In the genomic region with DNA sequence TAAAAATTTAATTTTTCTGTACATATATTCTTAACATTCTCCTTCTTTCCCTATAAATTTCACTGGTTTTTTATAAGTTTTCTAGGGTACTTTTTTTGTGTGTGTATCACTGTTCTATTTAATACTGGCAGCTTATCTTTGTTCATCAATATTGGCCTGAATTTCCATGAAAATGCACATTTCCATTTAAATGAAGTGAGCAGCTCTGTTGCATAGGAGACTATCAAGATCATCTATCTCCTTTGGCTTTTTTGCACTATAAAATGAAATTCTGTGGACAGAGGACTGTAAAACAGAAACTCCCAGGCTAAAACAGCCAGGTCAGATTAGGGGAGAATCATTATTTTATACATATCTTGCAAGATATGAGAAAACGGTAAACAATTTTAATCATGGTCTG, we compare ENCODE assay signal across 9 cellular contexts.
"Had no signal": no experiment of that assay in that cellular context is flagged by ENCODE, and none has a peak within 500 bp of the region (broad histone marks: within the 10 kb centered on the region; RNA-seq: fewer than 3 reads in every experiment).

No MANE protein-coding gene starts in this region.

- H3K36me3 ChIP-seq: HAP-1 had no signal

- H3K9ac ChIP-seq: GM23248 had no signal

- H3K4me2 ChIP-seq: GM23338 had no signal

- H2AFZ ChIP-seq: GM23248, GM23338 had no signal

- ATAC-seq: GM23338, HCT116 had no signal

- H3K9me3 ChIP-seq: HAP-1 had no signal

- H3K27ac ChIP-seq: GM23248 had no signal

- H3K4me3 ChIP-seq: GM23248, GM23338, HAP-1 had no signal

- DNase-seq: GM23248, GOT3, H7, H9, HCEC 1CT, HFFc6 had no signal
